8 cellular contexts compared by ENCODE assay signal in the genomic region with DNA sequence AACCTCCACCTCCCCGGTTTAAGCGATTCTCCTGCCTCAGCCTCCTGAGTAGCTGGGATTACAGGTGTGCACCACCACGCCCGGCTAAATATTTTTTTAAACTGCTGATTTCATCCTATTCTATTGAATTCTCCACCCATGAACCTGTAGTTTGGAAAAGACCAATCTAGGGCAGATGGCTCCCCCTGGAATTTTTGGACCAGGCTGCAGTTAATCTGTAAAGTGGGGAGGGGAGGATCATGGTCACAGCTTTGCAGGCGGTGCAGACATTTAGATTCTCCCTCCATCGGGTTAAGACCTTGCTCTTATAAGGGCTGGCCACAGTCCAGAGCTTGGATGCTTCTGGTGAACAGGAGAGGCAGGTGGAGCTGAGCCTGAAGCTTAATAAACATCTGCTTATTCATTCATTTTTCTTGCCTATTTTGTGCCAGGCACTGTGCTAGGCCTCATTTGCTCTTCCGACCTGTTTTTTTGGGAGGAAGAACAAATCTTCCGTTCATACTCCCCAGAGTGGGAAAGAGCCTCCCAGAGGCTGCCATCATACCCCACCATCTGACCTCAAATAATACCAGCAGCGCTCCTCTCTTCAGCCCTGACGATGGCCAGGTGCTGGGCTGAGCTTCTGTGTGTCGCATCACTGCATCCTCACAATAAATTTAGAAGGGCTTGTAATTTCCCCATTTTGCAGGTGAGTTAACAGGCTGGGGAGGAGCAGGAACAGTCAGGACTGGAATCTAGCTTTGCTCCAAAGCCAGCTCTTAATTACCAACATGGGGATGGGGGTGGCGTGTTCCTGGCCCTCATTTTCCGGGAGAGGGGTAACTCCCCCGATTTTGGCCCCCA. TPM values are rescaled to one million over a fixed set of nuclear protein-coding genes. Genes with fewer than 3 reads are reported as not detected.
DNase-seq lines count a peak whose midpoint lies in the region; ATAC-seq, FAIRE-seq and TF ChIP-seq lines count a peak whose summit lies in the region.

No MANE protein-coding gene starts in this region.

- H3K36me3 ChIP-seq in NT2/D1 (ENCODE audit: insufficient read depth, insufficient read length, low read length) (peaks cover 29% of the 10 kb centered on the region), rectal smooth muscle tissue (ENCODE audit: control insufficient read depth, insufficient read depth, low read length) (no peaks in the 10 kb centered on the region)

- H3K4me3 ChIP-seq in GM08714 (ENCODE audit: low read length) (peak overlapping the region; percentile 69; the same call in 1 of the 2 replicates), NT2/D1 (ENCODE audit: insufficient read length, low read depth) (peak overlapping the region; percentile 71), epithelial cell of esophagus (ENCODE audit: low read length) (peak overlapping the region; percentile 64), rectal smooth muscle tissue (ENCODE audit: low read length) (peak overlapping the region; percentile 82)

- H3K9me3 ChIP-seq in NT2/D1 (ENCODE audit: insufficient read depth, low read length) = no peaks in the 10 kb centered on the region

- H3K4me1 ChIP-seq in NT2/D1 (ENCODE audit: insufficient read depth, insufficient read length) (peaks cover 8% of the 10 kb centered on the region), rectal smooth muscle tissue (ENCODE audit: control insufficient read depth, insufficient read depth, low read length) (peaks cover 25% of the 10 kb centered on the region)

- peak overlapping the region; percentile 79 for H3K27ac ChIP-seq in rectal smooth muscle tissue (ENCODE audit: low read depth, low read length)

- no peak for FAIRE-seq in frontal cortex (lab: Jason Lieb, UNC)

- no peak for TF ChIP-seq CTCF in epithelial cell of esophagus (IDR thresholded peaks at IDR 0.05; ENCODE audit: insufficient read depth, low read depth, low read length, missing control alignments)

- H3K9ac ChIP-seq in NT2/D1 (ENCODE audit: insufficient read length, low read depth) (peak overlapping the region; percentile 95), rectal smooth muscle tissue (ENCODE audit: low read length) (peak overlapping the region; percentile 38)

- DNase-seq in NT2/D1 (ENCODE audit: low read depth, low spot score) (no peak), epithelial cell of esophagus (ENCODE audit: low read depth) (no peak), frontal cortex (ENCODE audit: low spot score in 2 of 2) (no peak)
- DNase-seq in stimulated activated CD4-positive, alpha-beta T cell treated with anti-CD3 and anti-CD28 coated beads, Interleukin-15, amount 100 ng/mL, for 24 hours = no peak
- no peak for DNase-seq in effector CD4-positive, alpha-beta T cell

- H3K27me3 ChIP-seq in NT2/D1 (ENCODE audit: insufficient read depth, insufficient read length) (no peaks in the 10 kb centered on the region), rectal smooth muscle tissue (ENCODE audit: control insufficient read depth, insufficient read depth, low read length) (no peaks in the 10 kb centered on the region)

- ATAC-seq in GM21360 (IDR thresholded peaks at IDR 0.05; ENCODE audit: unreplicated experiment) = no peak

RNA-seq across cellular contexts. Expression of a gene that starts 0.9 kb away (rescaled TPM):
- 9.4 TPM for total RNA-seq in frontal cortex

RNA-seq across cellular contexts. Expression of a gene that starts 3.7 kb away (rescaled TPM):
- 6.5 TPM for total RNA-seq in frontal cortex

RNA-seq across cellular contexts. Expression of a gene that starts 6.3 kb away (rescaled TPM):
- 2.4 TPM for total RNA-seq in frontal cortex

RNA-seq across cellular contexts. Expression of a gene that starts 7.7 kb away (rescaled TPM):
- 70.1 TPM for total RNA-seq in frontal cortex

RNA-seq across cellular contexts. Expression of a gene that starts 22.7 kb away (rescaled TPM):
- 4.5 TPM for total RNA-seq in frontal cortex
